Comparison of ENCODE assay signal across 1 cellular context in genomic region chr7:108569381-108570145, GRCh38.
TF ChIP-seq lines count a peak whose summit lies in the region.

Gene DNAJB9, plus strand, starts transcription at chr7:108569874. Its CDS starts 1,853 bp downstream, at chr7:108571727.
A gene with protein sequence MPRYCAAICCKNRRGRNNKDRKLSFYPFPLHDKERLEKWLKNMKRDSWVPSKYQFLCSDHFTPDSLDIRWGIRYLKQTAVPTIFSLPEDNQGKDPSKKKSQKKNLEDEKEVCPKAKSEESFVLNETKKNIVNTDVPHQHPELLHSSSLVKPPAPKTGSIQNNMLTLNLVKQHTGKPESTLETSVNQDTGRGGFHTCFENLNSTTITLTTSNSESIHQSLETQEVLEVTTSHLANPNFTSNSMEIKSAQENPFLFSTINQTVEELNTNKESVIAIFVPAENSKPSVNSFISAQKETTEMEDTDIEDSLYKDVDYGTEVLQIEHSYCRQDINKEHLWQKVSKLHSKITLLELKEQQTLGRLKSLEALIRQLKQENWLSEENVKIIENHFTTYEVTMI (minus strand): TSS chr7:108569706. CDS start chr7:108569569, 137 bp downstream.

TF ChIP-seq in HEK293, 187 proteins besides CTCF, POLR2A, EP300 and RAD21 (continued from another document):
- no peak for TF ChIP-seq ZSCAN16 (tag by site-specific recombination; IDR thresholded peaks at IDR 0.05)
- peak; percentile 70; the same call in 1 of the 2 replicates for TF ChIP-seq ZNF704 (tag by site-specific recombination; IDR thresholded peaks at IDR 0.05)
